ENCODE assay signal across 11 cellular contexts in the genomic region with DNA sequence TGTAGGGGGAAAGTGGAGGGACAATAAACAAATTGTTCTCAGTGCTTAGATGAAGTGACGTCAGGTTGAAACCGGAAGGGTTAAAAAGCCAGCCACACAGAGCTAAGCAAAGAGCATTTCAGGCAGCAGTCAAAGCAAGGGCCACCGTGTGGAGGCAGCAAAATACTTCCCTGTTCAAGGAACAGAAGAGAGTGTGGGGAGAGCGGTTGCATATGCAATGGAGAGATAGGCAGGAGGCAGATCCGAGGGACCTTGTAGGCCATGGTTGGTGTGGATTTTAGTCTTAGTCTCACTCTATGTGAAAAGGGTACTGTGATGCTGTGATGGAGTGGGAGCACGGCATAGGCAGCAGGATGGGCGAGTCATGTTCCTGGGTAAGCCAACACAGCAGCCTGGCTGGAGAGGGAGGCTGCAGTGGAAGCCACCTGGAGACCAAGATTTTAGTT. TPM values are rescaled to one million over a fixed set of nuclear protein-coding genes. Genes with fewer than 3 reads are reported as not detected.
DNase-seq lines count a peak whose midpoint lies in the region; ATAC-seq and TF ChIP-seq lines count a peak whose summit lies in the region.
"Had no signal": no experiment of that assay in that cellular context is flagged by ENCODE, and none has a peak within 500 bp of the region (broad histone marks: within the 10 kb centered on the region; RNA-seq: fewer than 3 reads in every experiment).

No MANE protein-coding gene starts in this region.

- no peak overlapping the region for H2BK5ac ChIP-seq in mesendoderm (ENCODE audit: low read length)

- H3K4me3 ChIP-seq in Karpas-422 (ENCODE audit: low read length) (no peak overlapping the region), mesendoderm (ENCODE audit: low read length) (no peak overlapping the region)
- H3K4me3 ChIP-seq: breast epithelium had no signal

- DNase-seq in GM10248 (ENCODE audit: extremely low spot score): peak; percentile 40
- DNase-seq in Karpas-422: peak; percentile 69
- DNase-seq in activated naive CD4-positive, alpha-beta T cell treated with anti-CD3 and anti-CD28 coated beads, Interleukin-2, amount 10 ng/mL, durations not matched to agents 7 days and 5 days: peak; percentile 68
- DNase-seq in mesendoderm: peak; percentile 74
- no peak for DNase-seq in NCI-H1930 (lab: John Stamatoyannopoulos, UW)

- H3K27me3 ChIP-seq in Karpas-422 (ENCODE audit: low read length) (no peaks in the 10 kb centered on the region), mesendoderm (ENCODE audit: insufficient read depth, low read length, poor library complexity) (no peaks in the 10 kb centered on the region)
- H3K27me3 ChIP-seq: breast epithelium had no signal

- H2AFZ ChIP-seq in Karpas-422 (ENCODE audit: low read length): peak overlapping the region; percentile 34; the same call in 1 of the 2 replicates

- H3K27me3 Mint-ChIP-seq in activated naive CD4-positive, alpha-beta T cell treated with anti-CD3 and anti-CD28 coated beads, Interleukin-2, amount 10 ng/mL, durations not matched to agents 7 days and 5 days: peaks cover 4% of the 10 kb centered on the region

- no peak for ATAC-seq in GM21786 (IDR thresholded peaks at IDR 0.05; ENCODE audit: unreplicated experiment)
- no peak for ATAC-seq in GM21723 (IDR thresholded peaks at IDR 0.05; ENCODE audit: unreplicated experiment)
- no peak for ATAC-seq in HG03196 (IDR thresholded peaks at IDR 0.05; ENCODE audit: unreplicated experiment)
- ATAC-seq: SK-N-SH treated with all-trans-retinoic acid at 6 μM for 48 hours had no signal

- H3K4me1 Mint-ChIP-seq in activated naive CD4-positive, alpha-beta T cell treated with anti-CD3 and anti-CD28 coated beads, Interleukin-2, amount 10 ng/mL, durations not matched to agents 7 days and 5 days: peaks cover 16% of the 10 kb centered on the region

- H3K27ac Mint-ChIP-seq in activated naive CD4-positive, alpha-beta T cell treated with anti-CD3 and anti-CD28 coated beads, Interleukin-2, amount 10 ng/mL, durations not matched to agents 7 days and 5 days: no peak overlapping the region
- H3K27ac Mint-ChIP-seq: mesothelial cell of epicardium had no signal

- H3K56ac ChIP-seq in mesendoderm (ENCODE audit: low read length): no peak overlapping the region

- H4K20me1 ChIP-seq in Karpas-422 (ENCODE audit: insufficient read depth, low read depth, low read length): no peaks in the 10 kb centered on the region

- H3K36me3 ChIP-seq in Karpas-422 (ENCODE audit: insufficient read depth, low read length) (no peaks in the 10 kb centered on the region), mesendoderm (ENCODE audit: control insufficient read depth, insufficient read depth, low read length) (no peaks in the 10 kb centered on the region)
- H3K36me3 ChIP-seq: breast epithelium had no signal

- H4K5ac ChIP-seq in mesendoderm (ENCODE audit: low read length): no peak overlapping the region

- H3K9ac ChIP-seq in Karpas-422 (ENCODE audit: low read length) (no peak overlapping the region; the same call in 1 of the 2 replicates), mesendoderm (ENCODE audit: low read length) (no peak overlapping the region)

- TF ChIP-seq CTCF in GM10248 (IDR thresholded peaks at IDR 0.05; ENCODE audit: control extremely low read depth, extremely low read depth, low read depth, missing control alignments): peak; percentile 21

- H3K18ac ChIP-seq in mesendoderm (ENCODE audit: low read length): no peak overlapping the region

- H4K8ac ChIP-seq in mesendoderm (ENCODE audit: low read depth, low read length): no peak overlapping the region

- H3K9me3 Mint-ChIP-seq in activated naive CD4-positive, alpha-beta T cell treated with anti-CD3 and anti-CD28 coated beads, Interleukin-2, amount 10 ng/mL, durations not matched to agents 7 days and 5 days: no peaks in the 10 kb centered on the region
- H3K9me3 Mint-ChIP-seq: mesothelial cell of epicardium had no signal

- WGBS in mesendoderm (ENCODE audit: extremely low coverage, insufficient coverage, low lambda C conversion rate): no CpG with 5 or more reads among the region's 7 CpGs

- no peak overlapping the region for H3K23ac ChIP-seq in mesendoderm (ENCODE audit: low read length)

- H3K4me3 Mint-ChIP-seq in activated naive CD4-positive, alpha-beta T cell treated with anti-CD3 and anti-CD28 coated beads, Interleukin-2, amount 10 ng/mL, durations not matched to agents 7 days and 5 days: no peak overlapping the region
- H3K4me3 Mint-ChIP-seq: mesothelial cell of epicardium had no signal

- no peak overlapping the region for H3K27ac ChIP-seq in Karpas-422 (ENCODE audit: low read length)
- H3K27ac ChIP-seq in mesendoderm (ENCODE audit: low read depth, low read length): no peak overlapping the region
- H3K27ac ChIP-seq: breast epithelium had no signal

- CTCF ChIA-PET in GM10248 (lab: Yijun Ruan, JAX): interaction anchor here (0.9 to 1.8 kb wide), 8 partner anchors 11 to 209 kb away, joined by 3 to 7 read pairs (median 4); partner anchors contain the start of gene SFR1
- CTCF ChIA-PET in activated naive CD4-positive, alpha-beta T cell treated with anti-CD3 and anti-CD28 coated beads, Interleukin-2, amount 10 ng/mL, durations not matched to agents 7 days and 5 days (lab: Charles Lee): interaction anchor here (1.1 to 2.7 kb wide), 9 partner anchors 12 to 201 kb away, joined by 3 to 19 read pairs (median 8); partner anchors contain the start of gene SFR1

- no peaks in the 10 kb centered on the region for H3K79me1 ChIP-seq in mesendoderm (ENCODE audit: low read length)

- no peak overlapping the region for H2AK5ac ChIP-seq in mesendoderm (ENCODE audit: low read length)

- H3K79me2 ChIP-seq in Karpas-422 (ENCODE audit: low read length) (peaks cover 11% of the 10 kb centered on the region), mesendoderm (ENCODE audit: control insufficient read depth, insufficient read depth, low read length) (no peaks in the 10 kb centered on the region)

- no peaks in the 10 kb centered on the region for H3K9me2 ChIP-seq in Karpas-422 (replicated peaks; ENCODE audit: insufficient read depth, low read length)

- no peak overlapping the region for H3K4me2 ChIP-seq in Karpas-422 (ENCODE audit: low read depth, low read length, poor library complexity, severe bottlenecking)
- no peak overlapping the region for H3K4me2 ChIP-seq in mesendoderm (ENCODE audit: low read length)

- no peak overlapping the region for H3K4ac ChIP-seq in mesendoderm (ENCODE audit: low read depth, low read length)

- no peak overlapping the region for H2BK120ac ChIP-seq in mesendoderm (ENCODE audit: low read depth, low read length)

- no peak overlapping the region for H2BK15ac ChIP-seq in mesendoderm (replicated peaks; ENCODE audit: low read depth)

- H3K36me3 Mint-ChIP-seq in activated naive CD4-positive, alpha-beta T cell treated with anti-CD3 and anti-CD28 coated beads, Interleukin-2, amount 10 ng/mL, durations not matched to agents 7 days and 5 days: peaks cover 7% of the 10 kb centered on the region
- H3K36me3 Mint-ChIP-seq: mesothelial cell of epicardium had no signal

- POLR2A ChIA-PET in GM10248 (lab: Yijun Ruan, JAX): no interaction called here

- H3K9me3 ChIP-seq in Karpas-422 (ENCODE audit: low read length): no peaks in the 10 kb centered on the region
- H3K9me3 ChIP-seq: breast epithelium had no signal

- H3K4me1 ChIP-seq in Karpas-422 (ENCODE audit: low read length): peaks cover 20% of the 10 kb centered on the region
- peaks cover 4% of the 10 kb centered on the region for H3K4me1 ChIP-seq in mesendoderm (ENCODE audit: control insufficient read depth, low read depth, low read length)
- H3K4me1 ChIP-seq: breast epithelium had no signal

RNA-seq across cellular contexts. Expression of gene STN1, which starts 3.8 kb away (rescaled TPM):
- 35.0 and 38.6 TPM in 2 replicates for total RNA-seq in Karpas-422 (2014; rRNA removed; shearing (Covaris generic); ENCODE audit: low replicate concordance)
- polyA plus RNA-seq in mesendoderm (2013, experiment 1 of 2): 7.1 TPM
- 7.3 TPM for polyA plus RNA-seq in mesendoderm (2013, experiment 2 of 2)

RNA-seq across cellular contexts. Expression of gene SLK, which starts 45.2 kb away (rescaled TPM):
- 25.7 and 28.1 TPM in 2 replicates for total RNA-seq in Karpas-422 (2014; rRNA removed; shearing (Covaris generic); ENCODE audit: low replicate concordance)
- 14.4 TPM for polyA plus RNA-seq in mesendoderm (2013, experiment 1 of 2)
- polyA plus RNA-seq in mesendoderm (2013, experiment 2 of 2): 14.8 TPM

Comparison
In these comparisons a context has a peak if more than half of its experiments do, and no peak if none do; other contexts are left out.
1. DNase-seq: peak in GM10248 (single experiment), Karpas-422 (single experiment), activated naive CD4-positive, alpha-beta T cell treated with anti-CD3 and anti-CD28 coated beads, Interleukin-2, amount 10 ng/mL, durations not matched to agents 7 days and 5 days (single experiment) and mesendoderm (single experiment); none in NCI-H1930 (0 of 2).